Comparison of ENCODE assay signal across 2 cellular contexts in the genomic region with DNA sequence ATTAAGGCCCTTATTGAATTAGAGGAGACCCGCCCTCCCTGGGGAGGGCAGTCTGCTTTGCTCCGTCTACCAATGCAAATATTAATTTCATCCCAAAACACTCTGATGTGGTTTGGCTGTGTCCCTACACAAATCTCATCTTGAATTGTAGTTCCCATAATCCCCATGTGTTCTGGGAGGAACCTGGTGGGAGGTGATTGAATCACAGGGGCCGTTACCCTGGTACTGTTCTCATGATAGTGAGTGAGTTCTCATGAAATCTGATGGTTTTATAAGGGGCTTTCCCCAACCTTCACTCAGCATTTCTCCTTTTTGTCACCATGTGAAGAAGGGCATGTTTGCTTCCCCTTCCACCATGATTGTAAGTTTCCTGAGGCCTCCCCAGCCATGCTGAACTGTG. TPM values are rescaled to one million over a fixed set of nuclear protein-coding genes. Genes with fewer than 3 reads are reported as not detected.
"Had no signal": no experiment of that assay in that cellular context is flagged by ENCODE, and none has a peak within 500 bp of the region (broad histone marks: within the 10 kb centered on the region; RNA-seq: fewer than 3 reads in every experiment).

No MANE protein-coding gene starts in this region.

RNA-seq across cellular contexts. Expression of a gene that starts 7.3 kb away (rescaled TPM):
- total RNA-seq: activated CD8-positive, alpha-beta memory T cell treated with anti-CD3 and anti-CD28 coated beads for 36 hours; activated T-helper 2 cell treated with anti-CD3 and anti-CD28 coated beads, Interferon-gamma antibody, Interleukin-2, Interleukin-4, amounts not matched to agents 10 μg/mL and 5 μg/mL and 100 μg/mL, durations not matched to agents 14 hours and 24 hours and 36 hours had no signal
